15 cellular contexts compared by ENCODE assay signal in the genomic region with DNA sequence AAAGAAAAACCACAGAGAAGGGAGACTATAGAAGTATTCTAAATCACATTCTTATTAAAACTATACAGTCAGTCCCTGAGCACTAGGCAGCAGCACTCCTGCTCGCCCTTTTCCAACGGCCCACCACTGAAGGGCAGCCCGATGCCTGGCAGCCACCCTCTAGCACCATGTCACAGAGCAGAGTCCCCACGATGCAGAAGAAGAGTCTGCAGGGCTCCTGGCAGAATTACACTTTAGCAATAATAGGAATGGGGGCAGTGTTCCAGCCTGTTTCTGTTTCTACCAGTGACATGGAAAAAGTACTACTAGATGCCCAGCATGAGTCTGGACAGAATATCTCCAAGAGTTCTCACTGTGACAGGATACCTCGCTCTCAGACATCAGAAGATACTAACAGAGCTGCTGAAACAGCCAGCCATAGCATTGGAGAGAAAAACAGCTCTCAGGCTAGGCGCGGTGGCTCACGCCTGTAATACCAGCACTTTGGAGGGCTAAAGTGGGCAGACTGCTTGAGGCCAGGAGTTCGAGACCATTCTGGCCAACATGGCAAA.
DNase-seq lines count a peak whose midpoint lies in the region; ATAC-seq, FAIRE-seq and TF ChIP-seq lines count a peak whose summit lies in the region.
"Had no signal": no experiment of that assay in that cellular context is flagged by ENCODE, and none has a peak within 500 bp of the region (broad histone marks: within the 10 kb centered on the region; RNA-seq: fewer than 3 reads in every experiment).

No MANE protein-coding gene starts in this region.

- BruUV-seq in HepG2 (replicated peaks; lab: Mats Ljungman, UMichigan) = no TSS peak
- BruUV-seq in Panc1 (replicated peaks; lab: Mats Ljungman, UMichigan) = no TSS peak

- ATAC-seq in HepG2 (peak; percentile 55; the same call in 2 of the 3 replicates), right lobe of liver (no peak), Panc1 (0 out of 2 replicates have a peak, but pooled peaks have one; percentile 37), left lobe of liver (no peak)

- no peak overlapping the region for H3K4me2 ChIP-seq in HepG2 (ENCODE audit: low read depth, low read length)
- H3K4me2 ChIP-seq: BLaER1 had no signal

- H3K36me3 ChIP-seq in HepG2 (replicated peaks in 1 of 2; ENCODE audit: control insufficient read depth in 1 of 2, insufficient read depth in 2 of 2, low read length in 2 of 2) (peaks cover 11 to 53% of the 10 kb centered on the region in 2 experiments), right lobe of liver (peaks cover 0 to 37% (median 4%) of the 10 kb centered on the region in 4 donors), Panc1 (ENCODE audit: control insufficient read depth, insufficient read depth, low read length) (peaks cover 35% of the 10 kb centered on the region)

- TF ChIP-seq POLR2A in HepG2 (IDR thresholded peaks at IDR 0.05; ENCODE audit: insufficient read depth in 1 of 2, low read depth in 2 of 2, low read length in 2 of 2) (no peak), right lobe of liver (IDR thresholded peaks at IDR 0.05) (no peak)

- H3K4me3 ChIP-seq in HepG2 (replicated peaks in 1 of 3; ENCODE audit: insufficient read depth in 1 of 3, low read depth in 2 of 3, low read length in 3 of 3) (no peak overlapping the region), right lobe of liver (no peak overlapping the region), Panc1 (ENCODE audit: low read depth in 2 of 2, low read length in 2 of 2) (no peak overlapping the region)
- H3K4me3 ChIP-seq: BLaER1, HAP-1 had no signal

- no peak overlapping the region for H2AFZ ChIP-seq in HepG2 (ENCODE audit: low read length)

- TF ChIP-seq CTCF in HepG2 (CRISPR knock-in tag; IDR thresholded peaks at IDR 0.05) (no peak), right lobe of liver (IDR thresholded peaks at IDR 0.05) (no peak), Panc1 (IDR thresholded peaks at IDR 0.05) (no peak)

- no peak for TF ChIP-seq RAD21 in HepG2 (CRISPR knock-in tag; IDR thresholded peaks at IDR 0.05)

- DNase-seq in HepG2 (ENCODE audit: low spot score) = no peak
- DNase-seq in right lobe of liver = no peak
- no peak for DNase-seq in Panc1 (ENCODE audit: low read depth, low spot score)
- peak; percentile 9 for DNase-seq in globus pallidus (ENCODE audit: low spot score)
- no peak for DNase-seq in NCI-H524 (lab: John Stamatoyannopoulos, UW)
- no peak for DNase-seq in NCI-H1092 (lab: John Stamatoyannopoulos, UW)
- no peak for DNase-seq in left lobe of liver (ENCODE audit: low spot score)
- DNase-seq: Caco-2; CD8-positive, alpha-beta memory T cell; DND-41; GF-D8; GOT3 had no signal

- H3K79me2 ChIP-seq in HepG2 (ENCODE audit: insufficient read depth, low read length) = no peaks in the 10 kb centered on the region

- TF ChIP-seq EP300 in HepG2 (IDR thresholded peaks at IDR 0.05; ENCODE audit: low read depth in 2 of 2, low read length in 2 of 2) = no peak
- no peak for TF ChIP-seq EP300 in HepG2 (CRISPR knock-in tag; IDR thresholded peaks at IDR 0.05; ENCODE audit: borderline replicate concordance)

- H3K27me3 ChIP-seq in HepG2 (ENCODE audit: control insufficient read depth in 1 of 2, insufficient read depth in 2 of 2, low read length in 2 of 2) = no peaks in the 10 kb centered on the region
- no peaks in the 10 kb centered on the region for H3K27me3 ChIP-seq in right lobe of liver
- no peaks in the 10 kb centered on the region for H3K27me3 ChIP-seq in Panc1 (ENCODE audit: control insufficient read depth, insufficient read depth, low read length)
- H3K27me3 ChIP-seq: BLaER1 had no signal

- POLR2A ChIA-PET in HepG2 (lab: Yijun Ruan, JAX) = no interaction called here
- POLR2A ChIA-PET in Panc1 (lab: Charles Lee) = no interaction called here

- CTCF ChIA-PET in HepG2 (lab: Yijun Ruan, JAX; ENCODE audit: low intra/inter-chr PET ratio, low total read pairs) (no interaction called here), Panc1 (lab: Charles Lee) (no interaction called here)

- in situ Hi-C loops in HepG2 (cut with HindIII; ENCODE audit: extremely low pct_ligation_motif_present, low pct_unique_long_range_greater_than_20kb) = no loop called here
- in situ Hi-C loops in Panc1 (cut with HindIII; ENCODE audit: low pct_unique_long_range_greater_than_20kb, low sequenced_read_pairs) = no loop called here

- FAIRE-seq in HepG2 (lab: Jason Lieb, UNC) = no peak
- FAIRE-seq: GM19239 had no signal

- H3K4me1 ChIP-seq in HepG2 (ENCODE audit: insufficient read depth, low read length) = no peaks in the 10 kb centered on the region
- no peaks in the 10 kb centered on the region for H3K4me1 ChIP-seq in right lobe of liver
- H3K4me1 ChIP-seq in Panc1 (ENCODE audit: control insufficient read depth, insufficient read depth, low read length) = no peaks in the 10 kb centered on the region
- H3K4me1 ChIP-seq: BLaER1, Caco-2 had no signal

- H3K9ac ChIP-seq in HepG2 (ENCODE audit: insufficient read depth, low read depth, low read length) = no peak overlapping the region
- H3K9ac ChIP-seq: BLaER1 had no signal

- intact Hi-C loops in HepG2 (cut with micrococcal nuclease; ENCODE audit: unreplicated experiment) (no loop called here), right lobe of liver (cut with DNase I) (no loop called here), Panc1 (cut with micrococcal nuclease; ENCODE audit: unreplicated experiment) (no loop called here)

- no peaks in the 10 kb centered on the region; the same call in 1 of the 2 replicates for H4K20me1 ChIP-seq in HepG2 (ENCODE audit: insufficient read depth, low read length)

- 94% methylated on average over 9 of the region's 9 CpGs for WGBS in HepG2 (ENCODE audit: low lambda C conversion rate)
- WGBS in right lobe of liver (ENCODE audit: insufficient coverage, low coverage, low lambda C conversion rate, missing lambda C conversion rate) = 98% methylated on average over 8 of the region's 9 CpGs

- no peak overlapping the region for H3K27ac ChIP-seq in HepG2 (ENCODE audit: extremely low read length, insufficient read depth, low read length)
- H3K27ac ChIP-seq in right lobe of liver = no peak overlapping the region
- no peak overlapping the region for H3K27ac ChIP-seq in Panc1 (ENCODE audit: low read length)
- H3K27ac ChIP-seq: BLaER1 had no signal

- H3K9me3 ChIP-seq in HepG2 (ENCODE audit: low read length) (no peaks in the 10 kb centered on the region), right lobe of liver (no peaks in the 10 kb centered on the region), Panc1 (ENCODE audit: control insufficient read depth, insufficient read depth, low read depth, low read length) (no peaks in the 10 kb centered on the region)
- H3K9me3 ChIP-seq: BLaER1, Caco-2, HAP-1 had no signal

TF ChIP-seq in HepG2, 621 proteins besides CTCF, POLR2A, EP300 and RAD21:
- TF ChIP-seq ZC3H13 (CRISPR knock-in tag; IDR thresholded peaks at IDR 0.05) (no peak), ZKSCAN1 (IDR thresholded peaks at IDR 0.05; ENCODE audit: low read length) (no peak), ZNF337 (CRISPR knock-in tag; IDR thresholded peaks at IDR 0.05; ENCODE audit: borderline replicate concordance, low read depth) (no peak), MZF1 (CRISPR knock-in tag; IDR thresholded peaks at IDR 0.05; ENCODE audit: borderline replicate concordance) (no peak), IKZF1 (IDR thresholded peaks at IDR 0.05) (no peak), ZNF224 (CRISPR knock-in tag; IDR thresholded peaks at IDR 0.05) (no peak), EEA1 (CRISPR knock-in tag; IDR thresholded peaks at IDR 0.05; ENCODE audit: borderline replicate concordance) (no peak), STAT5B (CRISPR knock-in tag; IDR thresholded peaks at IDR 0.05) (no peak), SPEN (CRISPR knock-in tag; IDR thresholded peaks at IDR 0.05; ENCODE audit: low read depth) (no peak)
- TF ChIP-seq, protein P1, sequence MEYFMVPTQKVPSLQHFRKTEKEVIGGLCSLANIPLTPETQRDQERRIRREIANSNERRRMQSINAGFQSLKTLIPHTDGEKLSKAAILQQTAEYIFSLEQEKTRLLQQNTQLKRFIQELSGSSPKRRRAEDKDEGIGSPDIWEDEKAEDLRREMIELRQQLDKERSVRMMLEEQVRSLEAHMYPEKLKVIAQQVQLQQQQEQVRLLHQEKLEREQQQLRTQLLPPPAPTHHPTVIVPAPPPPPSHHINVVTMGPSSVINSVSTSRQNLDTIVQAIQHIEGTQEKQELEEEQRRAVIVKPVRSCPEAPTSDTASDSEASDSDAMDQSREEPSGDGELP (IDR thresholded peaks at IDR 0.05; ENCODE audit: borderline replicate concordance, low read depth) = no peak

Comparison
In these comparisons a context has a peak if more than half of its experiments do, and no peak if none do; other contexts are left out.
1. ATAC-seq: peak in HepG2 (single experiment) and Panc1 (single experiment); none in right lobe of liver (0 of 4) and left lobe of liver (single experiment).